Comparison of ENCODE assay signal across 8 cellular contexts in the genomic region with DNA sequence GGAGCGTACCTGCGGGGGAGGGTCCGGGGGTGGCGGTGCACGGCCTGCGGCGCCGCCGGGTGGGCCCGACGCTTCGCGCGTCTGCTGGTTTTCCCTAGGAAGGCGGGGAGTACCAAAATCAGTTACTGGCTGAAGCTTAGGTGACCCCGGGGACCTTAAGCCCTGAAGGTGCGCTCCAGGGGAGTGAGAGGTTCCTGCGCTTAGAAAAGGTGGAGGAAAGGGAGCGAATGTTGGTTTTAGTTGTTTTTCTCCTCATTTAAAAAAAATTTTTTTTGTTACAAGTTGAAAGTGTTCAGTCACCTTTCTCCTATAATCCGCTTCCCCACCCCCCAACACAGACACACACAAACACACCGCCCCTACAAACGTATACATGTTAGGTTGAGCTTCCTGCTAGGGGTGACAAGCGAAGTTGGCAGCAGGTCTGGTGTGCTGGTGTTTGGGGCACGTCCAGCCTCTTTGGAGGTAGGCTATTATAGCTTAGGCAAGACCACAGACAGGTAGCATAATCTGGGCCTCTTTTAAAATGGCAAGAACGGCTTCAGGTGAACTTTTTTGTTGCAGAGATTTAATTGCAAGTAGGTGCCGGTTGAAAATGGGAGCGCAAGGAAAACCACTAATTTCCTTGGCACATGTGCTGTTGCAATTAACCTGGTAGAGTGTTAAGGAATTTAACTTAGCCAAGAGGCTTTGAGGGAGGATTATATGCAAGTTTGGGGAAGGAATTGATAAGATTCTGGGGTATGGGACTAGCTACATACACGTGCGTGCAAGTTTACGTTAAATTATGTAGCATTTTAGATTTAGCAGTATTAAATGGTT. TPM values are rescaled to one million over a fixed set of nuclear protein-coding genes. Genes with fewer than 3 reads are reported as not detected.
DNase-seq lines count a peak whose midpoint lies in the region; ATAC-seq, FAIRE-seq and TF ChIP-seq lines count a peak whose summit lies in the region.

No MANE protein-coding gene starts in this region.

- peak in 1 of 2 donors; percentile 8 for ATAC-seq in activated T-cell treated with anti-CD3 and anti-CD28 coated beads, Interleukin-2, amount 50 U/mL, for 4 hours
- ATAC-seq in GM19328 (IDR thresholded peaks at IDR 0.05; ENCODE audit: unreplicated experiment), result no peak

- no peaks in the 10 kb centered on the region for H3K36me3 Mint-ChIP-seq in activated T-cell treated with anti-CD3 and anti-CD28 coated beads, Interleukin-2, amount 50 U/mL, for 4 hours (ENCODE audit: insufficient read depth)

- H3K4me1 ChIP-seq in ovary (ENCODE audit: insufficient read depth), result peaks cover 2% of the 10 kb centered on the region

- no peak for TF ChIP-seq CTCF in fibroblast of mammary gland (conservative IDR thresholded peaks at IDR 0.05; ENCODE audit: control insufficient read depth, insufficient read depth, low read depth, low read length)
- TF ChIP-seq CTCF in ovary (IDR thresholded peaks at IDR 0.05), result no peak

- no peaks in the 10 kb centered on the region for H3K27me3 Mint-ChIP-seq in activated T-cell treated with anti-CD3 and anti-CD28 coated beads, Interleukin-2, amount 50 U/mL, for 4 hours (ENCODE audit: low read depth)

- peaks cover 51% of the 10 kb centered on the region for H3K4me1 Mint-ChIP-seq in activated T-cell treated with anti-CD3 and anti-CD28 coated beads, Interleukin-2, amount 50 U/mL, for 4 hours (ENCODE audit: low read depth)

- intact Hi-C loops in ovary (cut with DNase I), result loop anchor here in 3 of 4 donors (5.0 to 10.0 kb wide), 3 partner anchors 41 to 124 kb away; no protein-coding TSS in a partner anchor

- H3K4me3 Mint-ChIP-seq in activated T-cell treated with anti-CD3 and anti-CD28 coated beads, Interleukin-2, amount 50 U/mL, for 4 hours, result no peak overlapping the region

- H3K27ac ChIP-seq in ovary, result peak overlapping the region; percentile 79 to 93

- peak; percentile 61 for FAIRE-seq in H54 (lab: Jason Lieb, UNC)

- TF ChIP-seq EP300 in ovary (IDR thresholded peaks at IDR 0.05), result no peak

- no peaks in the 10 kb centered on the region for H3K36me3 ChIP-seq in ovary

- no peaks in the 10 kb centered on the region for H3K9me3 ChIP-seq in ovary

- DNase-seq in DMS53 (lab: John Stamatoyannopoulos, UW) (peak; percentile 72), H54 (ENCODE audit: insufficient read length, low spot score) (peak; percentile 17), NCI-H82 (lab: John Stamatoyannopoulos, UW) (peak; percentile 69), fibroblast of mammary gland (ENCODE audit: low read depth) (no peak), ovary (peak; percentile 24 to 52 (median 43)), COLO829 (ENCODE audit: low spot score) (no peak)
- DNase-seq in activated T-cell treated with anti-CD3 and anti-CD28 coated beads, Interleukin-2, amount 50 U/mL, for 4 hours, result peak; percentile 28

- H3K4me3 ChIP-seq in fibroblast of mammary gland (ENCODE audit: control insufficient read depth, low read depth, low read length) (peak overlapping the region; percentile 73), ovary (peak overlapping the region; percentile 100)

- no peaks in the 10 kb centered on the region for H3K27me3 ChIP-seq in ovary

- H3K9me3 Mint-ChIP-seq in activated T-cell treated with anti-CD3 and anti-CD28 coated beads, Interleukin-2, amount 50 U/mL, for 4 hours, result no peaks in the 10 kb centered on the region

- TF ChIP-seq POLR2A in H54 (IDR thresholded peaks at IDR 0.05; ENCODE audit: low read depth, low read length) (no peak), ovary (IDR thresholded peaks at IDR 0.05) (no peak)

- WGBS in ovary, 3 donors, result 1 to 2% (median 1%) methylated on average over 30 of the region's 30 CpGs

RNA-seq across cellular contexts. Expression of a gene that starts 0.9 kb away (rescaled TPM):
- total RNA-seq in activated T-cell treated with anti-CD3 and anti-CD28 coated beads, Interleukin-2, amount 50 U/mL, for 4 hours, result 10 to 100 TPM; 14.5 to 18.8 (median 16.6) TPM
- 100 to 1,000 TPM in 1 of 7 donors, 10 to 100 TPM in 6; 65.3 to 110 (median 85.5) TPM for total RNA-seq in ovary
- 10 to 100 TPM; 69.6 to 81.0 TPM for polyA plus RNA-seq in ovary

Comparison
In these comparisons a context has a peak if more than half of its experiments do, and no peak if none do; other contexts are left out.
1. DNase-seq: peak in DMS53 (single experiment), H54 (single experiment), NCI-H82 (single experiment), activated T-cell treated with anti-CD3 and anti-CD28 coated beads, Interleukin-2, amount 50 U/mL, for 4 hours (single experiment) and ovary (5 of 5); none in fibroblast of mammary gland (single experiment) and COLO829 (single experiment).